1 cellular context compared by ENCODE assay signal in genomic region chr7:3695602-3696001, GRCh38.
TF ChIP-seq lines count a peak whose summit lies in the region.

No MANE protein-coding gene starts in this region.

TF ChIP-seq in GM12878, 131 proteins besides CTCF, POLR2A, EP300 and RAD21 (continued from another document):
- TF ChIP-seq, protein P1, sequence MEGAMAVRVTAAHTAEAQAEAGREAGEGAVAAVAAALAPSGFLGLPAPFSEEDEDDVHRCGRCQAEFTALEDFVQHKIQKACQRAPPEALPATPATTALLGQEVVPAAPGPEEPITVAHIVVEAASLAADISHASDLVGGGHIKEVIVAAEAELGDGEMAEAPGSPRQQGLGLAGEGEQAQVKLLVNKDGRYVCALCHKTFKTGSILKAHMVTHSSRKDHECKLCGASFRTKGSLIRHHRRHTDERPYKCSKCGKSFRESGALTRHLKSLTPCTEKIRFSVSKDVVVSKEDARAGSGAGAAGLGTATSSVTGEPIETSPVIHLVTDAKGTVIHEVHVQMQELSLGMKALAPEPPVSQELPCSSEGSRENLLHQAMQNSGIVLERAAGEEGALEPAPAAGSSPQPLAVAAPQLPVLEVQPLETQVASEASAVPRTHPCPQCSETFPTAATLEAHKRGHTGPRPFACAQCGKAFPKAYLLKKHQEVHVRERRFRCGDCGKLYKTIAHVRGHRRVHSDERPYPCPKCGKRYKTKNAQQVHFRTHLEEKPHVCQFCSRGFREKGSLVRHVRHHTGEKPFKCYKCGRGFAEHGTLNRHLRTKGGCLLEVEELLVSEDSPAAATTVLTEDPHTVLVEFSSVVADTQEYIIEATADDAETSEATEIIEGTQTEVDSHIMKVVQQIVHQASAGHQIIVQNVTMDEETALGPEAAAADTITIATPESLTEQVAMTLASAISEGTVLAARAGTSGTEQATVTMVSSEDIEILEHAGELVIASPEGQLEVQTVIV (IDR thresholded peaks at IDR 0.05; ENCODE audit: borderline replicate concordance, partially characterized antibody), result no peak
- no peak for TF ChIP-seq CHD4 (IDR thresholded peaks at IDR 0.05)
- TF ChIP-seq, protein P2, sequence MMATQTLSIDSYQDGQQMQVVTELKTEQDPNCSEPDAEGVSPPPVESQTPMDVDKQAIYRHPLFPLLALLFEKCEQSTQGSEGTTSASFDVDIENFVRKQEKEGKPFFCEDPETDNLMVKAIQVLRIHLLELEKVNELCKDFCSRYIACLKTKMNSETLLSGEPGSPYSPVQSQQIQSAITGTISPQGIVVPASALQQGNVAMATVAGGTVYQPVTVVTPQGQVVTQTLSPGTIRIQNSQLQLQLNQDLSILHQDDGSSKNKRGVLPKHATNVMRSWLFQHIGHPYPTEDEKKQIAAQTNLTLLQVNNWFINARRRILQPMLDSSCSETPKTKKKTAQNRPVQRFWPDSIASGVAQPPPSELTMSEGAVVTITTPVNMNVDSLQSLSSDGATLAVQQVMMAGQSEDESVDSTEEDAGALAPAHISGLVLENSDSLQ (IDR thresholded peaks at IDR 0.05), result no peak
- TF ChIP-seq PML (IDR thresholded peaks at IDR 0.05; ENCODE audit: low read length), result no peak
- no peak for TF ChIP-seq CHD1 (IDR thresholded peaks at IDR 0.05; ENCODE audit: low read depth, low read length)
